Comparison of ENCODE assay signal across 18 cellular contexts in the genomic region with DNA sequence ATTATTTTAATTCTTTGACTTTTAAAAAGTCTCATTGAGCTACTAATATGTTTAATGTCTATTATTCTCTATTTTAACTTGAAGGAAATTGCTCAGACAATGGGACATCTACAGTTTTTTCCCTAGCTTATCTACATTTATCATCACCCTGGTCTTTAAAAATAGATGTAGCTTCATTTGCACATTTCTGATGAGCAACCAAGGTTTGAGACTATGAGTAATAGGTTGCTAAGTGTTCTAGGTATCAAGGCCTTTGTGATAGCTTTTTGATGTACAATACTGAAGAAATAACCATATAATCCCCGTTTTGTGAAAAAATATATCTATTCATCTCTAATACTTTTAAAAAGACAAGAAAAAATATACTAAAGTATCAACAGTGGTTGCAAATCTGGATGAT.
"Had no signal": no experiment of that assay in that cellular context is flagged by ENCODE, and none has a peak within 500 bp of the region (broad histone marks: within the 10 kb centered on the region; RNA-seq: fewer than 3 reads in every experiment).

No MANE protein-coding gene starts in this region.

- DNase-seq: activated CD4-positive, alpha-beta memory T cell treated with anti-CD3 and anti-CD28 coated beads, Interleukin-2, amount 10 ng/mL, durations not matched to agents 7 days and 5 days; activated CD4-positive, alpha-beta T cell treated with anti-CD3 and anti-CD28 coated beads for 1 hour; activated CD8-positive, alpha-beta memory T cell treated with anti-CD3 and anti-CD28 coated beads, Interleukin-2, amount 50 U/mL, for 48 hours; activated effector memory CD4-positive, alpha-beta T cell treated with anti-CD3 and anti-CD28 coated beads, Interleukin-2, amount 50 U/mL, for 16 hours; body of pancreas; cerebellar nuclear complex; effector memory CD8-positive, alpha-beta T cell; kidney; left ventricle myocardium superior; mesendoderm; psoas muscle; right lobe of liver; spleen; stimulated activated CD4-positive, alpha-beta T cell treated with anti-CD3 and anti-CD28 coated beads, Interleukin-1b, Interleukin-23, amount 100 ng/mL, for 48 hours; stimulated activated naive CD4-positive, alpha-beta T cell; T-helper 2 cell; upper lobe of left lung had no signal

- H3K9me3 Mint-ChIP-seq: dendritic cell treated with granulocyte-macrophage colony-stimulating factor and Interleukin-4, amounts not matched to agents 40 ng/mL and 50 ng/mL, for 4 days; effector memory CD8-positive, alpha-beta T cell had no signal

- ATAC-seq: body of pancreas; effector memory CD8-positive, alpha-beta T cell; left ventricle myocardium superior; psoas muscle; right lobe of liver had no signal

- H3K27ac Mint-ChIP-seq: activated CD4-positive, alpha-beta memory T cell treated with anti-CD3 and anti-CD28 coated beads, Interleukin-2, amount 10 ng/mL, durations not matched to agents 7 days and 5 days; dendritic cell treated with granulocyte-macrophage colony-stimulating factor and Interleukin-4, amounts not matched to agents 40 ng/mL and 50 ng/mL, for 4 days had no signal

- H3K4me3 Mint-ChIP-seq: activated CD4-positive, alpha-beta memory T cell treated with anti-CD3 and anti-CD28 coated beads, Interleukin-2, amount 10 ng/mL, durations not matched to agents 7 days and 5 days; dendritic cell treated with granulocyte-macrophage colony-stimulating factor and Interleukin-4, amounts not matched to agents 40 ng/mL and 50 ng/mL, for 4 days; effector memory CD8-positive, alpha-beta T cell had no signal

- H3K27me3 Mint-ChIP-seq: activated CD4-positive, alpha-beta memory T cell treated with anti-CD3 and anti-CD28 coated beads, Interleukin-2, amount 10 ng/mL, durations not matched to agents 7 days and 5 days; dendritic cell treated with granulocyte-macrophage colony-stimulating factor and Interleukin-4, amounts not matched to agents 40 ng/mL and 50 ng/mL, for 4 days; effector memory CD8-positive, alpha-beta T cell had no signal
